In genomic region chr6:3888153-3888957, GRCh38 we compare ENCODE assay signal across 1 cellular context.
TF ChIP-seq lines count a peak whose summit lies in the region.

No MANE protein-coding gene starts in this region.

TF ChIP-seq in WTC11, 78 proteins besides CTCF, POLR2A, EP300 and RAD21 (continued from another document):
- no peak for TF ChIP-seq PRDM15 (CRISPR knock-in tag; IDR thresholded peaks at IDR 0.05)
